1 cellular context compared by ENCODE assay signal in genomic region chr17:63772801-63773271, GRCh38.
TF ChIP-seq lines count a peak whose summit lies in the region.

No MANE protein-coding gene starts in this region.

TF ChIP-seq in HepG2, 621 proteins besides CTCF, POLR2A, EP300 and RAD21 (continued from another document):
- TF ChIP-seq KDM3A (CRISPR knock-in tag; IDR thresholded peaks at IDR 0.05; ENCODE audit: low read depth) (no peak), FOXJ3 (CRISPR knock-in tag; IDR thresholded peaks at IDR 0.05; ENCODE audit: borderline replicate concordance) (no peak), SMAD9 (CRISPR knock-in tag; IDR thresholded peaks at IDR 0.05) (no peak), ZNF446 (CRISPR knock-in tag; IDR thresholded peaks at IDR 0.05) (peak; percentile 66; the same call in 1 of the 2 replicates), RBM39 (IDR thresholded peaks at IDR 0.05; ENCODE audit: low read depth, low read length, poor library complexity, severe bottlenecking) (no peak), CEBPB (IDR thresholded peaks at IDR 0.05; ENCODE audit: borderline replicate concordance, low read depth, low read length) (no peak), EZH2 (conservative IDR thresholded peaks at IDR 0.05; ENCODE audit: low read depth, low read length) (no peak), NFATC3 (CRISPR knock-in tag; IDR thresholded peaks at IDR 0.05) (no peak), ZNF232 (CRISPR knock-in tag; IDR thresholded peaks at IDR 0.05; ENCODE audit: borderline replicate concordance) (no peak), MATR3 (CRISPR knock-in tag; IDR thresholded peaks at IDR 0.05) (no peak)
- TF ChIP-seq, protein P1, sequence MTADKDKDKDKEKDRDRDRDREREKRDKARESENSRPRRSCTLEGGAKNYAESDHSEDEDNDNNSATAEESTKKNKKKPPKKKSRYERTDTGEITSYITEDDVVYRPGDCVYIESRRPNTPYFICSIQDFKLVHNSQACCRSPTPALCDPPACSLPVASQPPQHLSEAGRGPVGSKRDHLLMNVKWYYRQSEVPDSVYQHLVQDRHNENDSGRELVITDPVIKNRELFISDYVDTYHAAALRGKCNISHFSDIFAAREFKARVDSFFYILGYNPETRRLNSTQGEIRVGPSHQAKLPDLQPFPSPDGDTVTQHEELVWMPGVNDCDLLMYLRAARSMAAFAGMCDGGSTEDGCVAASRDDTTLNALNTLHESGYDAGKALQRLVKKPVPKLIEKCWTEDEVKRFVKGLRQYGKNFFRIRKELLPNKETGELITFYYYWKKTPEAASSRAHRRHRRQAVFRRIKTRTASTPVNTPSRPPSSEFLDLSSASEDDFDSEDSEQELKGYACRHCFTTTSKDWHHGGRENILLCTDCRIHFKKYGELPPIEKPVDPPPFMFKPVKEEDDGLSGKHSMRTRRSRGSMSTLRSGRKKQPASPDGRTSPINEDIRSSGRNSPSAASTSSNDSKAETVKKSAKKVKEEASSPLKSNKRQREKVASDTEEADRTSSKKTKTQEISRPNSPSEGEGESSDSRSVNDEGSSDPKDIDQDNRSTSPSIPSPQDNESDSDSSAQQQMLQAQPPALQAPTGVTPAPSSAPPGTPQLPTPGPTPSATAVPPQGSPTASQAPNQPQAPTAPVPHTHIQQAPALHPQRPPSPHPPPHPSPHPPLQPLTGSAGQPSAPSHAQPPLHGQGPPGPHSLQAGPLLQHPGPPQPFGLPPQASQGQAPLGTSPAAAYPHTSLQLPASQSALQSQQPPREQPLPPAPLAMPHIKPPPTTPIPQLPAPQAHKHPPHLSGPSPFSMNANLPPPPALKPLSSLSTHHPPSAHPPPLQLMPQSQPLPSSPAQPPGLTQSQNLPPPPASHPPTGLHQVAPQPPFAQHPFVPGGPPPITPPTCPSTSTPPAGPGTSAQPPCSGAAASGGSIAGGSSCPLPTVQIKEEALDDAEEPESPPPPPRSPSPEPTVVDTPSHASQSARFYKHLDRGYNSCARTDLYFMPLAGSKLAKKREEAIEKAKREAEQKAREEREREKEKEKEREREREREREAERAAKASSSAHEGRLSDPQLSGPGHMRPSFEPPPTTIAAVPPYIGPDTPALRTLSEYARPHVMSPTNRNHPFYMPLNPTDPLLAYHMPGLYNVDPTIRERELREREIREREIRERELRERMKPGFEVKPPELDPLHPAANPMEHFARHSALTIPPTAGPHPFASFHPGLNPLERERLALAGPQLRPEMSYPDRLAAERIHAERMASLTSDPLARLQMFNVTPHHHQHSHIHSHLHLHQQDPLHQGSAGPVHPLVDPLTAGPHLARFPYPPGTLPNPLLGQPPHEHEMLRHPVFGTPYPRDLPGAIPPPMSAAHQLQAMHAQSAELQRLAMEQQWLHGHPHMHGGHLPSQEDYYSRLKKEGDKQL (CRISPR knock-in tag; IDR thresholded peaks at IDR 0.05; ENCODE audit: low read depth), result no peak
